14 cellular contexts compared by ENCODE assay signal in the genomic region with DNA sequence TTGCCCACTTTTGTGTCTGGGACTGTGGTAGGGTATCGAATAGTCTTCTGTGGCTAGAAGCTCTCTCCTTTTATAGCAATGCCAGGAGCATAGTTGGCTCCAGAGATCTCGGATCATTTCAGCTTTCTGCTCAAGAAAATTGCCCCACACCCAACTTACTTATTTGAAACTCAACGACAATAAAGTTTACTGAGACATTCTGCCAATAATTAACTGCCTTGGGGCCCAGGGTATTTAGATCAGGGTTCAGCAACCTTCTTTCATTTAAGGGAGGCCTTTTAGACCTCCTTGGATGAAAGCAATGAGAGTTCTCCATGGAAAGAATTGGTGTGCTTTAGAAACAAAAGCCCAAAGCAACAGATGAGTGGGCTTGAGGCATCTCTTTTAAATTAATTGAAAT. TPM values are rescaled to one million over a fixed set of nuclear protein-coding genes. Genes with fewer than 3 reads are reported as not detected.
DNase-seq lines count a peak whose midpoint lies in the region; ATAC-seq and TF ChIP-seq lines count a peak whose summit lies in the region.
"Had no signal": no experiment of that assay in that cellular context is flagged by ENCODE, and none has a peak within 500 bp of the region (broad histone marks: within the 10 kb centered on the region; RNA-seq: fewer than 3 reads in every experiment).

No MANE protein-coding gene starts in this region.

- H3K36me3 Mint-ChIP-seq in nephron (ENCODE audit: low read depth), result no peaks in the 10 kb centered on the region

- H3F3A ChIP-seq in DOHH2 (ENCODE audit: control insufficient read depth, insufficient read depth), result no peaks in the 10 kb centered on the region
- H3F3A ChIP-seq in PC-3 (ENCODE audit: low read length, unreplicated experiment), result no peaks in the 10 kb centered on the region

- H3K4me3 ChIP-seq in DOHH2 (ENCODE audit: low read length) (no peak overlapping the region), PC-3 (ENCODE audit: low read length) (no peak overlapping the region), hepatocyte (no peak overlapping the region)
- H3K4me3 ChIP-seq: BLaER1 had no signal

- H3K36me3 ChIP-seq in DOHH2 (ENCODE audit: control insufficient read depth, low read length) (no peaks in the 10 kb centered on the region), PC-3 (ENCODE audit: low read depth, low read length) (no peaks in the 10 kb centered on the region), hepatocyte (replicated peaks; ENCODE audit: insufficient read depth, low read depth) (no peaks in the 10 kb centered on the region)
- H3K36me3 ChIP-seq: BLaER1 had no signal

- TF ChIP-seq CTCF in DOHH2 (IDR thresholded peaks at IDR 0.05; ENCODE audit: low read depth, low read length, poor library complexity, severe bottlenecking), result no peak
- no peak for TF ChIP-seq CTCF in PC-3 (conservative IDR thresholded peaks at IDR 0.05; ENCODE audit: low read depth, low read length)
- TF ChIP-seq CTCF in hepatocyte (IDR thresholded peaks at IDR 0.05; ENCODE audit: poor library complexity), result no peak
- TF ChIP-seq CTCF in nephron (IDR thresholded peaks at IDR 0.05; ENCODE audit: unreplicated experiment in 3 of 3), result no peak

- no peak for DNase-seq in PC-3
- DNase-seq in hepatocyte (ENCODE audit: low spot score), result peak; percentile 31
- no peak for DNase-seq in DMS153 treated with DMSO at 0.1 percent for 48 hours (lab: John Stamatoyannopoulos, UW; ENCODE audit: unreplicated experiment)
- DNase-seq in NCI-H2107 (lab: John Stamatoyannopoulos, UW), result no peak
- DNase-seq: Caco-2; CD8-positive, alpha-beta memory T cell; GOT3 had no signal

- H3K9ac ChIP-seq in PC-3 (ENCODE audit: low read length), result no peak overlapping the region
- H3K9ac ChIP-seq: BLaER1 had no signal

- POLR2A ChIA-PET in PC-3 (lab: Charles Lee; ENCODE audit: unreplicated experiment), result no interaction called here

- no peak overlapping the region for H3K4me3 Mint-ChIP-seq in nephron
- H3K4me3 Mint-ChIP-seq: CD8-positive, alpha-beta memory T cell; H9 had no signal

- H3K27ac ChIP-seq in DOHH2 (ENCODE audit: low read depth, low read length), result no peak overlapping the region
- H3K27ac ChIP-seq in PC-3 (ENCODE audit: low read length), result no peak overlapping the region
- peak overlapping the region; percentile 67 for H3K27ac ChIP-seq in hepatocyte
- H3K27ac ChIP-seq: 22Rv1, BLaER1 had no signal

- H3K4me1 ChIP-seq in DOHH2 (ENCODE audit: control insufficient read depth, low read length) (peaks cover 25% of the 10 kb centered on the region), PC-3 (ENCODE audit: insufficient read depth, low read length) (no peaks in the 10 kb centered on the region), hepatocyte (ENCODE audit: insufficient read depth) (peaks cover 23% of the 10 kb centered on the region)

- peaks cover 33% of the 10 kb centered on the region for H3K4me1 Mint-ChIP-seq in nephron

- H3K9me3 Mint-ChIP-seq in nephron, result no peaks in the 10 kb centered on the region
- H3K9me3 Mint-ChIP-seq: H9 had no signal

- H3K4me2 ChIP-seq in DOHH2 (ENCODE audit: low read length) (0 out of 2 replicates have a peak overlapping the region, but pooled peaks have one; percentile 62), PC-3 (ENCODE audit: low read length) (no peak overlapping the region), hepatocyte (peak overlapping the region; percentile 62)
- H3K4me2 ChIP-seq: BLaER1 had no signal

- CTCF ChIA-PET in PC-3 (lab: Charles Lee), result interaction anchor here (2.2 kb wide), 1 partner anchor 493 kb away, joined by 29 read pairs; no protein-coding TSS in a partner anchor

- H3K27ac Mint-ChIP-seq in nephron, result peak overlapping the region; percentile 93 to 97 (median 94)
- H3K27ac Mint-ChIP-seq: CD8-positive, alpha-beta memory T cell had no signal

- H3K9me3 ChIP-seq in DOHH2 (ENCODE audit: control insufficient read depth, insufficient read depth, low read length) (peaks cover 6% of the 10 kb centered on the region; the same call in 1 of the 2 replicates), PC-3 (ENCODE audit: low read length) (no peaks in the 10 kb centered on the region), hepatocyte (ENCODE audit: low read depth) (no peaks in the 10 kb centered on the region)
- H3K9me3 ChIP-seq: Caco-2 had no signal

- BruUV-seq in PC-3 (replicated peaks; lab: Mats Ljungman, UMichigan), result no TSS peak

- intact Hi-C loops in PC-3 (cut with micrococcal nuclease), result loop anchor here (5.0 kb wide), 1 partner anchor 47 kb away; no protein-coding TSS in a partner anchor

- H3K27me3 ChIP-seq in DOHH2 (ENCODE audit: control insufficient read depth, low read length) (no peaks in the 10 kb centered on the region), PC-3 (ENCODE audit: low read length) (peaks cover 21% of the 10 kb centered on the region; the same call in 1 of the 2 replicates), hepatocyte (no peaks in the 10 kb centered on the region)
- H3K27me3 ChIP-seq: BLaER1 had no signal

- H3K79me2 ChIP-seq in DOHH2 (ENCODE audit: control insufficient read depth, low read length) (no peaks in the 10 kb centered on the region), PC-3 (ENCODE audit: low read length) (no peaks in the 10 kb centered on the region), hepatocyte (no peaks in the 10 kb centered on the region)

- H2AFZ ChIP-seq in PC-3 (ENCODE audit: low read length) (peak overlapping the region; percentile 24; the same call in 1 of the 2 replicates), hepatocyte (no peak overlapping the region)

- no peak for ATAC-seq in PC-3
- no peak for ATAC-seq in GM18861 (IDR thresholded peaks at IDR 0.05; ENCODE audit: unreplicated experiment)
- ATAC-seq in HG03354 (IDR thresholded peaks at IDR 0.05; ENCODE audit: poor library complexity, severe bottlenecking, unreplicated experiment), result no peak

- WGBS in hepatocyte (ENCODE audit: low lambda C conversion rate, missing lambda C conversion rate), result 54% methylated on average over 3 of the region's 3 CpGs

- no peaks in the 10 kb centered on the region for H4K20me1 ChIP-seq in DOHH2 (ENCODE audit: control insufficient read depth, insufficient read depth, low read depth, low read length)
- no peaks in the 10 kb centered on the region for H4K20me1 ChIP-seq in PC-3 (ENCODE audit: low read length)
- H4K20me1 ChIP-seq in hepatocyte (ENCODE audit: insufficient read depth, poor library complexity, severe bottlenecking), result no peaks in the 10 kb centered on the region
- H4K20me1 ChIP-seq: BLaER1 had no signal

- H3K9me2 ChIP-seq in DOHH2 (replicated peaks; ENCODE audit: control insufficient read depth, low read length) (no peaks in the 10 kb centered on the region), PC-3 (replicated peaks; ENCODE audit: low read length) (no peaks in the 10 kb centered on the region), hepatocyte (replicated peaks; ENCODE audit: insufficient read depth) (no peaks in the 10 kb centered on the region)

- H3K27me3 Mint-ChIP-seq in nephron (ENCODE audit: low read depth), result peaks cover 16% of the 10 kb centered on the region

RNA-seq across cellular contexts. Expression of a gene that starts 53.8 kb away (rescaled TPM):
- total RNA-seq in PC-3 (2014; rRNA removed), result 5.0 and 5.8 TPM in 2 replicates
- total RNA-seq in hepatocyte, result 6.1 and 8.7 TPM in 2 replicates
- polyA plus RNA-seq in hepatocyte, result 16.5 and 16.6 TPM in 2 replicates

RNA-seq across cellular contexts. Expression of a gene that starts 55.7 kb away (rescaled TPM):
- 12.5 and 14.1 TPM in 2 replicates for total RNA-seq in PC-3 (2014; rRNA removed)
- 69.4 and 76.0 TPM in 2 replicates for total RNA-seq in hepatocyte
- polyA plus RNA-seq in hepatocyte, result 85.7 and 86.5 TPM in 2 replicates
